In the genomic region with DNA sequence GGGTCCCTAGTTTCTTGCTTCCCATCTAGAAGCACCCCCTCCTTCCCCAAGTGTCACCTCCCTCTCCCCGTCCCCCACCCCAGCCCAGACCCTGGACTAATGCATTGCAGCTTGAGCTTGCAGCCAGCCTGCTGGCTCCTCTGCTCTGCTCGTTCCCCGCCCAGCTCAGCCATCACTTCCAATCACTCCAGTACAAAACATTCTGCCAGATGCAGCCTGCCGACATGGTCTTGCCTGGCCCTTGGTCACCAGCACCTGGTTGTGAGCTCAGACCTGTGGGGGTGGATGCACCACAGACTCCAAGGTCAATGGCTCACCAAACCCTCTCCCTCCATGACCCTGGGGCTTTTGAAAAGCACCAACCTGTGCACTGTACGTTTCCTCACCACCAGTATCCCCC, we compare ENCODE assay signal across 29 cellular contexts.
"Had no signal": no experiment of that assay in that cellular context is flagged by ENCODE, and none has a peak within 500 bp of the region (broad histone marks: within the 10 kb centered on the region; RNA-seq: fewer than 3 reads in every experiment).

No MANE protein-coding gene starts in this region.

- ATAC-seq: mucosa of descending colon; naive thymus-derived CD4-positive, alpha-beta T cell; pancreas; right cardiac atrium; sciatic nerve; stimulated activated memory B cell treated with anti-CD40 and anti-IgM and Interleukin-4, amounts not matched to agents 10 μg/mL and 1 μg/mL and 100 μg/mL, for 72 hours; upper lobe of right lung had no signal

- H3K4me3 ChIP-seq: left ventricle myocardium inferior, lung, mucosa of descending colon, pancreas, prostate gland, spleen, suprapubic skin, thoracic aorta, tibial artery, upper lobe of right lung had no signal

- H3K27ac ChIP-seq: left ventricle myocardium inferior, pancreas, prostate gland, spleen, suprapubic skin, thoracic aorta, tibial artery, upper lobe of right lung had no signal

- H3K4me1 Mint-ChIP-seq: immature natural killer cell; naive thymus-derived CD4-positive, alpha-beta T cell; stimulated activated memory B cell treated with anti-CD40 and anti-IgM and Interleukin-4, amounts not matched to agents 10 μg/mL and 1 μg/mL and 100 μg/mL, for 72 hours had no signal

- H3K9me3 ChIP-seq: pancreas, prostate gland, suprapubic skin, thoracic aorta, tibial artery, upper lobe of right lung had no signal

- H3K27ac Mint-ChIP-seq: immature natural killer cell; natural killer cell treated with Interleukin-12 subunit alpha and Interleukin-12 subunit beta and Interleukin-15 and Interleukin-18, amount 100 ng/mL, for 72 hours; stimulated activated memory B cell treated with anti-CD40 and anti-IgM and Interleukin-4, amounts not matched to agents 10 μg/mL and 1 μg/mL and 100 μg/mL, for 72 hours had no signal

- H3K4me3 Mint-ChIP-seq: immature natural killer cell; naive thymus-derived CD4-positive, alpha-beta T cell; natural killer cell treated with Interleukin-12 subunit alpha and Interleukin-12 subunit beta and Interleukin-15 and Interleukin-18, amount 100 ng/mL, for 72 hours; stimulated activated memory B cell treated with anti-CD40 and anti-IgM and Interleukin-4, amounts not matched to agents 10 μg/mL and 1 μg/mL and 100 μg/mL, for 72 hours had no signal

- H3K36me3 Mint-ChIP-seq: immature natural killer cell; naive thymus-derived CD4-positive, alpha-beta T cell; natural killer cell treated with Interleukin-12 subunit alpha and Interleukin-12 subunit beta and Interleukin-15 and Interleukin-18, amount 100 ng/mL, for 72 hours; stimulated activated memory B cell treated with anti-CD40 and anti-IgM and Interleukin-4, amounts not matched to agents 10 μg/mL and 1 μg/mL and 100 μg/mL, for 72 hours had no signal

- H3K4me1 ChIP-seq: pancreas, prostate gland, spleen, tibial artery had no signal

- FAIRE-seq: islet of Langerhans, pancreas, small intestine, urothelium cell line had no signal

- DNase-seq: hippocampal formation; immature natural killer cell; left ventricle myocardium inferior; mesendoderm; midbrain; mucosa of descending colon; naive thymus-derived CD4-positive, alpha-beta T cell; nucleus accumbens; pancreas; posterior cingulate gyrus; retina; right cardiac atrium; small intestine; spleen; stimulated activated CD4-positive, alpha-beta T cell treated with anti-CD3 and anti-CD28 coated beads, Interleukin-4, amount 100 ng/mL, for 4 hours; stimulated activated CD8-positive, alpha-beta memory T cell treated with anti-CD3 and anti-CD28 coated beads, Interleukin-4, amount 100 ng/mL, for 48 hours; stimulated activated naive CD4-positive, alpha-beta T cell treated with Interleukin-2 at 50 U/mL for 16 hours; tibial artery; trophoblast cell; upper lobe of right lung had no signal

- H3K9me3 Mint-ChIP-seq: natural killer cell treated with Interleukin-12 subunit alpha and Interleukin-12 subunit beta and Interleukin-15 and Interleukin-18, amount 100 ng/mL, for 72 hours had no signal

- H3K27me3 ChIP-seq: pancreas, upper lobe of right lung had no signal

- H3K36me3 ChIP-seq: left ventricle myocardium inferior, pancreas, prostate gland, spleen, suprapubic skin, thoracic aorta, tibial artery, upper lobe of right lung had no signal
